Comparison of ENCODE assay signal across 25 cellular contexts in the genomic region with DNA sequence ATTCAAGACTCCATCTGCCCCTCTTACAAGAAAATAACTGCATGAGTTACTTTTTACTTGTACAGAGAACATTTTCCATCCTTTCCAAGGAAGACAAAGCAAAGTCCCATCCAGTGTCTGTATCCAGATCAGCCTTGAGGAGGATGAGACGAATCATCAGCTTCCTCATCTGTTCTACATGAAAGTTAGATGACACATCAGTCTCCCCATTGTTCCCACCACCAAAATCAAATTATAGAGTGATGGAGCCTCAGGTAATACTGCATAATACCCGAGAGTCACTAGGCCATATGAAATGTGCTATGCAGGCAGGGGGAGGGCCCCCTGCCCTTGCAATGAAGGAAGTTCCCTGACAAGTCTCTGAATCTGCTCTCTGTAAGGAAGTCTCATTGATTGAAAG.
"Had no signal": no experiment of that assay in that cellular context is flagged by ENCODE, and none has a peak within 500 bp of the region (broad histone marks: within the 10 kb centered on the region; RNA-seq: fewer than 3 reads in every experiment).

No MANE protein-coding gene starts in this region.

- H3K4me3 ChIP-seq: left lung, lung, neural progenitor cell, sigmoid colon, spleen, testis had no signal

- H2AFZ ChIP-seq: neural progenitor cell had no signal

- H3K27me3 ChIP-seq: left lung, neural progenitor cell, sigmoid colon, spleen, testis had no signal

- H3K4me1 ChIP-seq: left lung, neural progenitor cell, sigmoid colon, spleen, testis had no signal

- FAIRE-seq: frontal cortex had no signal

- DNase-seq: activated CD4-positive, alpha-beta T cell treated with anti-CD3 and anti-CD28 coated beads, Interleukin-2, amount 10 ng/mL, durations not matched to agents 7 days and 5 days; activated CD4-positive, CD25-positive, alpha-beta regulatory T cell treated with anti-CD3 and anti-CD28 coated beads, Interleukin-2, amount 50 U/mL, for 72 hours; activated CD8-positive, alpha-beta memory T cell treated with anti-CD3 and anti-CD28 coated beads, Interleukin-2, amount 10 ng/mL, durations not matched to agents 7 days and 5 days; activated CD8-positive, alpha-beta T cell treated with anti-CD3 and anti-CD28 coated beads for 36 hours; activated effector memory CD4-positive, alpha-beta T cell treated with anti-CD3 and anti-CD28 coated beads, Interleukin-2, amount 50 U/mL, for 16 hours; activated naive CD4-positive, alpha-beta T cell treated with anti-CD3 and anti-CD28 coated beads, Interleukin-2, amount 10 ng/mL, durations not matched to agents 7 days and 5 days; activated T-cell treated with anti-CD3 and anti-CD28 coated beads for 4 hours; amygdala; caudate nucleus; erythroblast; head of caudate nucleus; islet precursor cell; left lung; naive thymus-derived CD8-positive, alpha-beta T cell; posterior cingulate gyrus; sigmoid colon; spleen; stimulated activated CD4-positive, alpha-beta T cell treated with anti-CD3 and anti-CD28 coated beads, Interleukin-4, amount 100 ng/mL, for 1 hour; stimulated activated naive CD4-positive, alpha-beta T cell; testis; WERI-Rb-1 had no signal

- H3K27ac ChIP-seq: left lung, neural progenitor cell, sigmoid colon, spleen, testis, WERI-Rb-1 had no signal

- H3K4me2 ChIP-seq: neural progenitor cell had no signal

- H3K9me3 ChIP-seq: sigmoid colon, testis had no signal

- ATAC-seq: activated CD8-positive, alpha-beta memory T cell treated with anti-CD3 and anti-CD28 coated beads, Interleukin-2, amount 10 ng/mL, durations not matched to agents 7 days and 5 days; activated CD8-positive, alpha-beta T cell treated with anti-CD3 and anti-CD28 coated beads for 36 hours; left lung; naive thymus-derived CD8-positive, alpha-beta T cell; SK-N-SH treated with all-trans-retinoic acid at 6 μM for 48 hours had no signal

- H3K9ac ChIP-seq: neural progenitor cell had no signal

- H3K36me3 ChIP-seq: left lung, neural progenitor cell, sigmoid colon, spleen, WERI-Rb-1 had no signal
